29 cellular contexts compared by ENCODE assay signal in the genomic region with DNA sequence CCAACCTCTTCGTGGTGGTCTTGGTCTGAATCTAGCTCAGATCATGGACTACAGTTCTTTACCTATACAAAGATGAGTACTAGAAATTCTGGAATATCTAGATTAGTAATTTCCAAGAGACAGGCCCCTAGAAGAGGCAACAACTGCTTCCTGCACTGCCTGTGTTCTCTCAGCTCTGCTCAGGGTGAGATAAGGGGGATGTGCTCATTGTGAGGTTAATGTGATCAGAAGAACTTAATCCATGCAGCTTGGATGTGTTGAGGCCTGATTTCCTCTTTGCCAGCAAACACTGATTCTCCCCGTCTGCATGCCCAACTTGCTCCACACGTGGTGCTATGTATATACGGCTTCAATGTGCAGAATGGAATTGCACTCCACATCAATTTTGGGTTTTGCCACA.
"Had no signal": no experiment of that assay in that cellular context is flagged by ENCODE, and none has a peak within 500 bp of the region (broad histone marks: within the 10 kb centered on the region; RNA-seq: fewer than 3 reads in every experiment).

No MANE protein-coding gene starts in this region.

- DNase-seq: effector CD8-positive, alpha-beta T cell; foreskin keratinocyte; glutamatergic neuron; heart right ventricle; hippocampal formation; left cardiac atrium; left lung; mesenchymal stem cell; midbrain; naive thymus-derived CD4-positive, alpha-beta T cell; occipital lobe; ovary; posterior cingulate gyrus; psoas muscle; right cardiac atrium; sigmoid colon; stimulated activated CD4-positive, alpha-beta T cell treated with anti-CD3 and anti-CD28 coated beads, Interleukin-2, amount 100 ng/mL, for 24 hours; stimulated activated CD4-positive, alpha-beta T cell treated with anti-CD3 and anti-CD28 coated beads, Interleukin-4, amount 100 ng/mL, for 24 hours; stimulated activated naive CD8-positive, alpha-beta T cell treated with anti-CD3 and anti-CD28 coated beads, Interleukin-15, Interleukin-2, amounts not matched to agents 100 U/mL and 50 U/mL, for 24 hours; transverse colon; upper lobe of right lung; uterus had no signal

- H3K27ac Mint-ChIP-seq: naive thymus-derived CD4-positive, alpha-beta T cell; nephron; stimulated activated memory B cell treated with anti-CD40 and anti-IgM and Interleukin-4, amounts not matched to agents 10 μg/mL and 1 μg/mL and 100 μg/mL, for 72 hours had no signal

- ATAC-seq: foreskin keratinocyte; heart right ventricle; left cardiac atrium; left lung; naive thymus-derived CD4-positive, alpha-beta T cell; psoas muscle; right cardiac atrium; stimulated activated memory B cell treated with anti-CD40 and anti-IgM and Interleukin-4, amounts not matched to agents 10 μg/mL and 1 μg/mL and 100 μg/mL, for 72 hours; stimulated activated naive CD8-positive, alpha-beta T cell treated with anti-CD3 and anti-CD28 coated beads, Interleukin-15, Interleukin-2, amounts not matched to agents 100 U/mL and 50 U/mL, for 24 hours; upper lobe of right lung had no signal

- H3K4me1 ChIP-seq: esophagus muscularis mucosa, foreskin keratinocyte, heart right ventricle, left lung, psoas muscle, sigmoid colon, suprapubic skin, transverse colon, upper lobe of right lung, uterus had no signal

- H3K4me3 ChIP-seq: esophagus muscularis mucosa, heart right ventricle, left lung, ovary, psoas muscle, sigmoid colon, suprapubic skin, transverse colon, upper lobe of right lung, uterus had no signal

- H3K27ac ChIP-seq: esophagus muscularis mucosa, foreskin keratinocyte, heart right ventricle, left lung, ovary, psoas muscle, sigmoid colon, suprapubic skin, transverse colon, upper lobe of right lung, uterus had no signal

- FAIRE-seq: colon, endothelial cell of umbilical vein, islet of Langerhans had no signal

- H3K36me3 Mint-ChIP-seq: naive thymus-derived CD4-positive, alpha-beta T cell; stimulated activated memory B cell treated with anti-CD40 and anti-IgM and Interleukin-4, amounts not matched to agents 10 μg/mL and 1 μg/mL and 100 μg/mL, for 72 hours had no signal

- H3K9me3 ChIP-seq: esophagus muscularis mucosa, heart right ventricle, left lung, ovary, psoas muscle, sigmoid colon, suprapubic skin, transverse colon, upper lobe of right lung, uterus had no signal

- H3K36me3 ChIP-seq: esophagus muscularis mucosa, heart right ventricle, left lung, ovary, sigmoid colon, suprapubic skin, transverse colon, upper lobe of right lung, uterus had no signal

- H3K27me3 ChIP-seq: esophagus muscularis mucosa, foreskin keratinocyte, heart right ventricle, left lung, ovary, sigmoid colon, suprapubic skin, transverse colon, upper lobe of right lung, uterus had no signal

- H3K4me1 Mint-ChIP-seq: naive thymus-derived CD4-positive, alpha-beta T cell; nephron; stimulated activated memory B cell treated with anti-CD40 and anti-IgM and Interleukin-4, amounts not matched to agents 10 μg/mL and 1 μg/mL and 100 μg/mL, for 72 hours had no signal

- H3K4me3 Mint-ChIP-seq: naive thymus-derived CD4-positive, alpha-beta T cell; nephron; stimulated activated memory B cell treated with anti-CD40 and anti-IgM and Interleukin-4, amounts not matched to agents 10 μg/mL and 1 μg/mL and 100 μg/mL, for 72 hours had no signal

- H3K9me3 Mint-ChIP-seq: stimulated activated memory B cell treated with anti-CD40 and anti-IgM and Interleukin-4, amounts not matched to agents 10 μg/mL and 1 μg/mL and 100 μg/mL, for 72 hours had no signal
